12 cellular contexts compared by ENCODE assay signal in genomic region chr22:39149915-39150847, GRCh38. TPM values are rescaled to one million over a fixed set of nuclear protein-coding genes. Genes with fewer than 3 reads are reported as not detected.
DNase-seq lines count a peak whose midpoint lies in the region; ATAC-seq and TF ChIP-seq lines count a peak whose summit lies in the region.
"Had no signal": no experiment of that assay in that cellular context is flagged by ENCODE, and none has a peak within 500 bp of the region (broad histone marks: within the 10 kb centered on the region; RNA-seq: fewer than 3 reads in every experiment).

No MANE protein-coding gene starts in this region.

- no peaks in the 10 kb centered on the region for H3K36me3 ChIP-seq in mucosa of descending colon (ENCODE audit: low read depth)

- H3K36me3 Mint-ChIP-seq in activated CD8-positive, alpha-beta memory T cell treated with anti-CD3 and anti-CD28 coated beads, Interleukin-2, amount 10 ng/mL, durations not matched to agents 7 days and 5 days = peaks cover 1% of the 10 kb centered on the region
- no peaks in the 10 kb centered on the region for H3K36me3 Mint-ChIP-seq in activated naive CD8-positive, alpha-beta T cell treated with anti-CD3 and anti-CD28 coated beads, Interleukin-2, amount 10 ng/mL, durations not matched to agents 7 days and 5 days

- no peak for ATAC-seq in activated CD8-positive, alpha-beta memory T cell treated with anti-CD3 and anti-CD28 coated beads, Interleukin-2, amount 10 ng/mL, durations not matched to agents 7 days and 5 days
- no peak for ATAC-seq in activated naive CD8-positive, alpha-beta T cell treated with anti-CD3 and anti-CD28 coated beads, Interleukin-2, amount 10 ng/mL, durations not matched to agents 7 days and 5 days (ENCODE audit: low read depth)
- no peak for ATAC-seq in mucosa of descending colon
- no peak for ATAC-seq in HG03342 (IDR thresholded peaks at IDR 0.05; ENCODE audit: unreplicated experiment)
- ATAC-seq: activated naive CD4-positive, alpha-beta T cell treated with anti-CD3 and anti-CD28 coated beads, Interleukin-2, amount 50 U/mL, for 72 hours had no signal

- POLR2A ChIA-PET in activated naive CD8-positive, alpha-beta T cell treated with anti-CD3 and anti-CD28 coated beads, Interleukin-2, amount 10 ng/mL, durations not matched to agents 7 days and 5 days (lab: Charles Lee) = interaction anchor here (1.1 to 3.2 kb wide), 2 partner anchors 14 to 169 kb away, joined by 3 to 19 read pairs; partner anchors contain the start of gene RPL3

- H3K27me3 Mint-ChIP-seq in activated CD8-positive, alpha-beta memory T cell treated with anti-CD3 and anti-CD28 coated beads, Interleukin-2, amount 10 ng/mL, durations not matched to agents 7 days and 5 days = peaks cover 17% of the 10 kb centered on the region
- peaks cover 20% of the 10 kb centered on the region for H3K27me3 Mint-ChIP-seq in activated naive CD8-positive, alpha-beta T cell treated with anti-CD3 and anti-CD28 coated beads, Interleukin-2, amount 10 ng/mL, durations not matched to agents 7 days and 5 days

- H3K9me3 Mint-ChIP-seq in activated CD8-positive, alpha-beta memory T cell treated with anti-CD3 and anti-CD28 coated beads, Interleukin-2, amount 10 ng/mL, durations not matched to agents 7 days and 5 days (ENCODE audit: low read depth) = no peaks in the 10 kb centered on the region
- H3K9me3 Mint-ChIP-seq in activated naive CD8-positive, alpha-beta T cell treated with anti-CD3 and anti-CD28 coated beads, Interleukin-2, amount 10 ng/mL, durations not matched to agents 7 days and 5 days = no peaks in the 10 kb centered on the region
- H3K9me3 Mint-ChIP-seq: activated naive CD4-positive, alpha-beta T cell treated with anti-CD3 and anti-CD28 coated beads, Interleukin-2, amount 50 U/mL, for 72 hours had no signal

- peak overlapping the region; percentile 100 for H3K27ac ChIP-seq in temporal lobe (ENCODE audit: low read depth, low read length)

- H3K4me3 Mint-ChIP-seq in activated CD8-positive, alpha-beta memory T cell treated with anti-CD3 and anti-CD28 coated beads, Interleukin-2, amount 10 ng/mL, durations not matched to agents 7 days and 5 days = peak overlapping the region; percentile 26
- H3K4me3 Mint-ChIP-seq in activated naive CD8-positive, alpha-beta T cell treated with anti-CD3 and anti-CD28 coated beads, Interleukin-2, amount 10 ng/mL, durations not matched to agents 7 days and 5 days = peak overlapping the region; percentile 40

- CTCF ChIA-PET in activated CD8-positive, alpha-beta memory T cell treated with anti-CD3 and anti-CD28 coated beads, Interleukin-2, amount 10 ng/mL, durations not matched to agents 7 days and 5 days (lab: Charles Lee) = interaction anchor here (1.1 to 2.2 kb wide), 7 partner anchors 21 to 381 kb away, joined by 3 to 7 read pairs (median 4); partner anchors contain the start of gene CBX6

- no peaks in the 10 kb centered on the region for H3K9me3 ChIP-seq in mucosa of descending colon

- no peak for TF ChIP-seq CTCF in mucosa of descending colon (IDR thresholded peaks at IDR 0.05)

- H3K27ac Mint-ChIP-seq in activated CD8-positive, alpha-beta memory T cell treated with anti-CD3 and anti-CD28 coated beads, Interleukin-2, amount 10 ng/mL, durations not matched to agents 7 days and 5 days = peak overlapping the region; percentile 37
- H3K27ac Mint-ChIP-seq in activated naive CD8-positive, alpha-beta T cell treated with anti-CD3 and anti-CD28 coated beads, Interleukin-2, amount 10 ng/mL, durations not matched to agents 7 days and 5 days = peak overlapping the region; percentile 33

- intact Hi-C loops in mucosa of descending colon (cut with DNase I, micrococcal nuclease) = no loop called here

- no peak overlapping the region for H3K4me3 ChIP-seq in mucosa of descending colon

- no peak for DNase-seq in activated CD8-positive, alpha-beta memory T cell treated with anti-CD3 and anti-CD28 coated beads, Interleukin-2, amount 10 ng/mL, durations not matched to agents 7 days and 5 days
- DNase-seq in activated CD8-positive, alpha-beta memory T cell treated with anti-CD3 and anti-CD28 coated beads, Interleukin-2, amount 50 U/mL, for 4 hours = no peak
- DNase-seq in activated naive CD8-positive, alpha-beta T cell treated with anti-CD3 and anti-CD28 coated beads, Interleukin-2, amount 10 ng/mL, durations not matched to agents 7 days and 5 days = no peak
- DNase-seq in mucosa of descending colon (peak in 2 of 3 donors; percentile 35 to 56), DMS153 treated with DMSO at 0.1 percent for 48 hours (lab: John Stamatoyannopoulos, UW; ENCODE audit: unreplicated experiment) (no peak)
- no peak for DNase-seq in stimulated activated naive CD4-positive, alpha-beta T cell (lab: John Stamatoyannopoulos, UW)
- DNase-seq: NCI-H524 treated with DMSO at 0.1 percent for 48 hours had no signal

- peaks cover 46% of the 10 kb centered on the region for H3K4me1 Mint-ChIP-seq in activated CD8-positive, alpha-beta memory T cell treated with anti-CD3 and anti-CD28 coated beads, Interleukin-2, amount 10 ng/mL, durations not matched to agents 7 days and 5 days
- peaks cover 14% of the 10 kb centered on the region for H3K4me1 Mint-ChIP-seq in activated naive CD8-positive, alpha-beta T cell treated with anti-CD3 and anti-CD28 coated beads, Interleukin-2, amount 10 ng/mL, durations not matched to agents 7 days and 5 days

- H3K4me1 ChIP-seq in mucosa of descending colon (ENCODE audit: low read depth) = peaks cover 14% of the 10 kb centered on the region

RNA-seq across cellular contexts. Expression of gene CBX7, which starts 2.3 kb away (rescaled TPM):
- 10 to 100 TPM; 12.7 to 13.5 TPM for total RNA-seq in activated CD8-positive, alpha-beta memory T cell treated with anti-CD3 and anti-CD28 coated beads, Interleukin-2, amount 10 ng/mL, durations not matched to agents 7 days and 5 days
- 10 to 100 TPM; 64.2 to 71.3 TPM for total RNA-seq in activated naive CD8-positive, alpha-beta T cell treated with anti-CD3 and anti-CD28 coated beads, Interleukin-2, amount 10 ng/mL, durations not matched to agents 7 days and 5 days
- 100 to 1,000 TPM in 1 of 3 donors, 10 to 100 TPM in 2; 23.6 to 125 (median 29.2) TPM for total RNA-seq in mucosa of descending colon
- 4.7 TPM for total RNA-seq in temporal lobe

RNA-seq across cellular contexts. Expression of gene APOBEC3H, which starts 53.1 kb away (rescaled TPM):
- total RNA-seq in activated CD8-positive, alpha-beta memory T cell treated with anti-CD3 and anti-CD28 coated beads, Interleukin-2, amount 10 ng/mL, durations not matched to agents 7 days and 5 days = 100 to 1,000 TPM in 1 of 2 experiments, 10 to 100 TPM in 1; 67.0 to 137 TPM
- 10 to 100 TPM; 75.5 to 84.9 TPM for total RNA-seq in activated naive CD8-positive, alpha-beta T cell treated with anti-CD3 and anti-CD28 coated beads, Interleukin-2, amount 10 ng/mL, durations not matched to agents 7 days and 5 days
- total RNA-seq in mucosa of descending colon (under 1 TPM in 1 of 3 donors, not detected in 2; 0.51 TPM), temporal lobe (not detected)
- total RNA-seq: epithelial cell of proximal tubule, kidney epithelial cell had no signal

Comparison
In these comparisons a context has a peak if more than half of its experiments do, and no peak if none do; other contexts are left out.
1. DNase-seq: peak in mucosa of descending colon (2 of 3); none in activated CD8-positive, alpha-beta memory T cell treated with anti-CD3 and anti-CD28 coated beads, Interleukin-2, amount 10 ng/mL, durations not matched to agents 7 days and 5 days (single experiment), activated CD8-positive, alpha-beta memory T cell treated with anti-CD3 and anti-CD28 coated beads, Interleukin-2, amount 50 U/mL, for 4 hours (single experiment), activated naive CD8-positive, alpha-beta T cell treated with anti-CD3 and anti-CD28 coated beads, Interleukin-2, amount 10 ng/mL, durations not matched to agents 7 days and 5 days (single experiment), DMS153 treated with DMSO at 0.1 percent for 48 hours (single experiment) and stimulated activated naive CD4-positive, alpha-beta T cell (0 of 6).
2. RNA of gene APOBEC3H, which starts 53.1 kb away (total RNA-seq): 67.0 to 137 TPM in activated CD8-positive, alpha-beta memory T cell treated with anti-CD3 and anti-CD28 coated beads, Interleukin-2, amount 10 ng/mL, durations not matched to agents 7 days and 5 days and 75.5 to 84.9 TPM in activated naive CD8-positive, alpha-beta T cell treated with anti-CD3 and anti-CD28 coated beads, Interleukin-2, amount 10 ng/mL, durations not matched to agents 7 days and 5 days; 0.51 TPM in mucosa of descending colon and not detected in temporal lobe (single experiment); every median in the first group is over 10 times any median in the second.